Comparison of ENCODE assay signal across 23 cellular contexts in the genomic region with DNA sequence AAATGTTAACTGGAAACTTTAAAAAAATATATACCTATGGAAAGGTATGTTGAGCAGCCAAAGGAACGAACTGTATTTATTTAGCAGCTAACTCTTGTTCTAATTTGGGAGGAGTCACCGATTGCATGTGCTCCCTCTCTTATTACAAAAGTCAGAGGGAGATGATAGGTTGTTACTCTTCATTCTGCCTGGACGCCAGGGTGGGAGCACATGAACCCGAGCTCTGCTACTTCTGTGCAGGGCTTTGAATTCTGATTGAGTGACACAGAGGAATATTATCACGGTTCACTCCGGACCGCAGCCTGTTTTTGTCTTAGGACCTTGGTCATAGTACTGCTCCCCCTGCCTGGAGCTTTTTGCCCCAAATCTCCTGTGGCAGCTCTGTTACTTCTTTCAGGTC. TPM values are rescaled to one million over a fixed set of nuclear protein-coding genes. Genes with fewer than 3 reads are reported as not detected.
DNase-seq lines count a peak whose midpoint lies in the region; ATAC-seq and TF ChIP-seq lines count a peak whose summit lies in the region.
"Had no signal": no experiment of that assay in that cellular context is flagged by ENCODE, and none has a peak within 500 bp of the region (broad histone marks: within the 10 kb centered on the region; RNA-seq: fewer than 3 reads in every experiment).

No MANE protein-coding gene starts in this region.

- H3K4me1 Mint-ChIP-seq in WTC11: peaks cover 26% of the 10 kb centered on the region
- H3K4me1 Mint-ChIP-seq: CD14-positive monocyte had no signal

- peak; percentile 46; the same call in 1 of the 2 replicates for ATAC-seq in WTC11
- no peak for ATAC-seq in GM18907 (IDR thresholded peaks at IDR 0.05; ENCODE audit: unreplicated experiment)
- ATAC-seq in esophagus mucosa: no peak

- POLR2A ChIA-PET in WTC11 (lab: Charles Lee): no interaction called here

- H3K27ac Mint-ChIP-seq in WTC11: no peak overlapping the region
- H3K27ac Mint-ChIP-seq: B cell, CD14-positive monocyte, H9, HFFc6 had no signal

- CTCF ChIA-PET in WTC11 (lab: Charles Lee): interaction anchor here (1.0 kb wide), 2 partner anchors 49 to 159 kb away, joined by 3 read pairs; no protein-coding TSS in a partner anchor

- DNase-seq in Ammon's horn (ENCODE audit: low spot score): peak; percentile 20
- DNase-seq in WTC11 (ENCODE audit: low spot score): no peak
- DNase-seq in head of caudate nucleus: peak in 24 of 42 donors; percentile 8 to 58 (median 20)
- peak; percentile 30 for DNase-seq in pons (ENCODE audit: low spot score)
- DNase-seq in NCI-H187 treated with DMSO at 0.1 percent for 48 hours (lab: John Stamatoyannopoulos, UW): no peak
- DNase-seq in DMS114 treated with DMSO at 0.1 percent for 48 hours (lab: John Stamatoyannopoulos, UW; ENCODE audit: unreplicated experiment): no peak
- DNase-seq: DMS53, GDM1, H9, HFFc6, KBM-7, NCI-H1092 treated with DMSO at 0.1 percent for 48 hours, NCI-H146, NCI-H2029 treated with DMSO at 0.1 percent for 48 hours, NCI-H2171, NCI-H345, NCI-H524 treated with DMSO at 0.1 percent for 48 hours, OCI-M1, SJCRH30 had no signal

- H3K4me3 Mint-ChIP-seq in WTC11: no peak overlapping the region
- H3K4me3 Mint-ChIP-seq: B cell, CD14-positive monocyte, H9, HFFc6 had no signal

- H3K36me3 Mint-ChIP-seq in WTC11: 0 out of 2 replicates have a peak, but pooled peaks cover 3% of the 10 kb centered on the region
- H3K36me3 Mint-ChIP-seq: CD14-positive monocyte had no signal

- H3K9me3 Mint-ChIP-seq in WTC11: peaks cover 4% of the 10 kb centered on the region
- H3K9me3 Mint-ChIP-seq: HFFc6 had no signal

- H3K27me3 Mint-ChIP-seq in WTC11 (ENCODE audit: low read depth): peaks cover 15% of the 10 kb centered on the region

- no peak for TF ChIP-seq CTCF in WTC11 (IDR thresholded peaks at IDR 0.05)

- intact Hi-C loops in head of caudate nucleus (cut with DNase I): no loop called here

TF ChIP-seq in WTC11, 78 proteins besides CTCF, POLR2A, EP300 and RAD21:
- TF ChIP-seq ZNF263 (CRISPR knock-in tag; IDR thresholded peaks at IDR 0.05; ENCODE audit: low read depth) (peak; percentile 52; the same call in 1 of the 2 replicates), ZNF416 (CRISPR knock-in tag; IDR thresholded peaks at IDR 0.05) (no peak)
TF ChIP-seq in WTC11: peak in this region for 1.

RNA-seq across cellular contexts. Expression of a gene that starts 36.9 kb away (rescaled TPM):
- total RNA-seq in WTC11 (2021) (105 to 109 TPM (median 108 TPM) in 3 replicates), esophagus mucosa (10.9 TPM)

Comparison
In these comparisons a context has a peak if more than half of its experiments do, and no peak if none do; other contexts are left out.
1. DNase-seq: peak in Ammon's horn (single experiment), head of caudate nucleus (24 of 42) and pons (single experiment); none in WTC11 (single experiment), NCI-H187 treated with DMSO at 0.1 percent for 48 hours (single experiment) and DMS114 treated with DMSO at 0.1 percent for 48 hours (single experiment).